13 cellular contexts compared by ENCODE assay signal in genomic region chr9:109082091-109082620, GRCh38. TPM values are rescaled to one million over a fixed set of nuclear protein-coding genes. Genes with fewer than 3 reads are reported as not detected.
A peak's percentile ranks its signal among the peaks of the same experiment; 100 is the strongest.
DNase-seq lines count a peak whose midpoint lies in the region; ATAC-seq, FAIRE-seq and TF ChIP-seq lines count a peak whose summit lies in the region.
"Had no signal": no experiment of that assay in that cellular context is flagged by ENCODE, and none has a peak within 500 bp of the region (broad histone marks: within the 10 kb centered on the region; RNA-seq: fewer than 3 reads in every experiment).

No MANE protein-coding gene starts in this region.

- H3K9me3 Mint-ChIP-seq in Caco-2 (ENCODE audit: unreplicated experiment) (no peaks in the 10 kb centered on the region), mesothelial cell of epicardium (no peaks in the 10 kb centered on the region)
- H3K9me3 Mint-ChIP-seq: CD8-positive, alpha-beta memory T cell; GM23338 had no signal

- peak in 1 of 2 experiments; percentile 29 for DNase-seq in Caco-2
- no peak for DNase-seq in left colon
- no peak for DNase-seq in mesothelial cell of epicardium (ENCODE audit: low spot score in 2 of 2, unreplicated experiment in 2 of 2)
- no peak for DNase-seq in small intestine
- no peak for DNase-seq in AG20443 (ENCODE audit: low spot score)
- DNase-seq: AML-193; CD8-positive, alpha-beta memory T cell; DMS 273 treated with DMSO at 0.1 percent for 48 hours; H7 had no signal

- no peak for TF ChIP-seq CTCF in Caco-2 (IDR thresholded peaks at IDR 0.05; ENCODE audit: insufficient read depth in 1 of 2, low read depth in 1 of 2, low read length in 1 of 2, severe bottlenecking in 1 of 2, unreplicated experiment in 1 of 2)
- TF ChIP-seq CTCF in HEK293 (tag by site-specific recombination; IDR thresholded peaks at IDR 0.05): no peak
- TF ChIP-seq CTCF in mesothelial cell of epicardium (IDR thresholded peaks at IDR 0.05; ENCODE audit: unreplicated experiment): no peak

- no peak overlapping the region for H3K4me3 ChIP-seq in Caco-2 (ENCODE audit: low read depth, low read length)
- no peak overlapping the region for H3K4me3 ChIP-seq in HEK293 (ENCODE audit: low read depth, low read length)
- H3K4me3 ChIP-seq in small intestine (ENCODE audit: low read depth in 1 of 2, low read length in 2 of 2): no peak overlapping the region
- H3K4me3 ChIP-seq: BLaER1, GM23338 had no signal

- no TSS peak for BruUV-seq in Caco-2 (replicated peaks; lab: Mats Ljungman, UMichigan)

- no peak overlapping the region for H3K27ac Mint-ChIP-seq in Caco-2 (ENCODE audit: unreplicated experiment)
- peak overlapping the region; percentile 41 for H3K27ac Mint-ChIP-seq in mesothelial cell of epicardium

- ATAC-seq in left colon: peak; percentile 30
- ATAC-seq in HG02759 (IDR thresholded peaks at IDR 0.05; ENCODE audit: unreplicated experiment): no peak
- ATAC-seq: GM23338 had no signal

- H3K36me3 Mint-ChIP-seq in Caco-2 (ENCODE audit: insufficient read depth, unreplicated experiment) (peaks cover 84% of the 10 kb centered on the region), mesothelial cell of epicardium (peaks cover 19% of the 10 kb centered on the region)

- POLR2A ChIA-PET in Caco-2 (lab: Charles Lee): interaction anchor here (0.8 kb wide), 1 partner anchor 38 kb away, joined by 3 read pairs; the partner anchor contains the start of gene TMEM245
- POLR2A ChIA-PET in HEK293 (lab: Yijun Ruan, JAX): no interaction called here

- intact Hi-C loops in Caco-2 (cut with micrococcal nuclease; ENCODE audit: unreplicated experiment): loop anchor here (1.0 to 2.0 kb wide), 3 partner anchors 17 to 39 kb away; no protein-coding TSS in a partner anchor
- intact Hi-C loops in left colon (cut with DNase I, micrococcal nuclease): no loop called here

- FAIRE-seq in small intestine (lab: Jason Lieb, UNC): no peak

- 12 to 46% (median 34%) methylated on average over 2 of the region's 2 CpGs for WGBS in small intestine, 3 donors

- H3K27me3 Mint-ChIP-seq in Caco-2 (ENCODE audit: insufficient read depth, unreplicated experiment): no peaks in the 10 kb centered on the region
- no peaks in the 10 kb centered on the region for H3K27me3 Mint-ChIP-seq in mesothelial cell of epicardium (ENCODE audit: low read depth)
- H3K27me3 Mint-ChIP-seq: CD8-positive, alpha-beta memory T cell had no signal

- H3K27ac ChIP-seq in HEK293 (ENCODE audit: extremely low read depth, low read depth, low read length) (no peak overlapping the region), small intestine (ENCODE audit: low read depth in 1 of 2, low read length in 1 of 2) (no peak overlapping the region)
- H3K27ac ChIP-seq: BLaER1 had no signal

- CTCF ChIA-PET in Caco-2 (lab: Charles Lee) (interaction anchor here (0.7 kb wide), 1 partner anchor 35 kb away, joined by 3 read pairs; no protein-coding TSS in a partner anchor), HEK293 (lab: Yijun Ruan, JAX) (interaction anchor here (0.6 to 1.8 kb wide), 4 partner anchors 14 to 224 kb away, joined by 3 to 4 read pairs (median 3); no protein-coding TSS in a partner anchor)

- peak overlapping the region; percentile 28 for H3K4me3 Mint-ChIP-seq in Caco-2 (ENCODE audit: unreplicated experiment)
- no peak overlapping the region for H3K4me3 Mint-ChIP-seq in mesothelial cell of epicardium
- H3K4me3 Mint-ChIP-seq: CD8-positive, alpha-beta memory T cell; GM23338 had no signal

- H3K27me3 ChIP-seq in Caco-2 (replicated peaks; ENCODE audit: control insufficient read depth, insufficient read depth, low read length) (no peaks in the 10 kb centered on the region), small intestine (ENCODE audit: control insufficient read depth in 2 of 2, insufficient read depth in 2 of 2, low read length in 2 of 2) (no peaks in the 10 kb centered on the region)
- H3K27me3 ChIP-seq: BLaER1 had no signal

- H3K36me3 ChIP-seq in Caco-2 (ENCODE audit: control insufficient read depth, insufficient read depth, low read length) (peaks cover 2% of the 10 kb centered on the region; the same call in 1 of the 2 replicates), HEK293 (ENCODE audit: control insufficient read depth in 2 of 2, insufficient read depth in 1 of 2, low read length in 2 of 2) (peaks cover 10 to 50% of the 10 kb centered on the region in 2 experiments), small intestine (ENCODE audit: control insufficient read depth in 2 of 2, insufficient read depth in 2 of 2, low read length in 2 of 2) (peaks cover 2 to 12% of the 10 kb centered on the region in 2 donors)

- H3K9me3 ChIP-seq in Caco-2: no peaks in the 10 kb centered on the region
- H3K9me3 ChIP-seq in HEK293 (ENCODE audit: control insufficient read depth, insufficient read depth, low read depth, low read length): no peaks in the 10 kb centered on the region
- H3K9me3 ChIP-seq in small intestine (ENCODE audit: control insufficient read depth, low read depth): no peaks in the 10 kb centered on the region
- H3K9me3 ChIP-seq: BLaER1 had no signal

- H3K4me1 Mint-ChIP-seq in Caco-2 (ENCODE audit: low read depth, unreplicated experiment): peaks cover 65% of the 10 kb centered on the region
- peaks cover 69% of the 10 kb centered on the region for H3K4me1 Mint-ChIP-seq in mesothelial cell of epicardium
- H3K4me1 Mint-ChIP-seq: GM23338 had no signal

- H3K4me1 ChIP-seq in Caco-2: peaks cover 96% of the 10 kb centered on the region
- no peaks in the 10 kb centered on the region for H3K4me1 ChIP-seq in HEK293 (ENCODE audit: control insufficient read depth, insufficient read depth, low read length)
- no peaks in the 10 kb centered on the region for H3K4me1 ChIP-seq in small intestine (ENCODE audit: control insufficient read depth in 2 of 2, insufficient read depth in 1 of 2, low read depth in 1 of 2, low read length in 1 of 2)
- H3K4me1 ChIP-seq: BLaER1 had no signal

TF ChIP-seq in HEK293, 187 proteins besides CTCF, POLR2A, EP300 and RAD21 (continues in another document):
- TF ChIP-seq ZFP69B (tag by site-specific recombination; IDR thresholded peaks at IDR 0.05) (no peak), ZFP41 (tag by site-specific recombination; IDR thresholded peaks at IDR 0.05; ENCODE audit: borderline replicate concordance) (no peak), ZNF223 (tag by site-specific recombination; IDR thresholded peaks at IDR 0.05) (no peak), ZNF76 (tag by site-specific recombination; IDR thresholded peaks at IDR 0.05; ENCODE audit: borderline replicate concordance, low read depth) (no peak), SP3 (tag by site-specific recombination; IDR thresholded peaks at IDR 0.05) (no peak), ZNF548 (tag by site-specific recombination; IDR thresholded peaks at IDR 0.05) (no peak), ZFP3 (tag by site-specific recombination; IDR thresholded peaks at IDR 0.05; ENCODE audit: low read depth) (no peak), SCRT2 (tag by site-specific recombination; IDR thresholded peaks at IDR 0.05) (no peak), TCF7L2 (IDR thresholded peaks at IDR 0.05; ENCODE audit: borderline replicate concordance, low read depth, low read length) (peak; percentile 76; the same call in 1 of the 2 replicates), PRDM6 (tag by site-specific recombination; IDR thresholded peaks at IDR 0.05) (peak; percentile 35; the same call in 1 of the 2 replicates), ZNF311 (tag by site-specific recombination; IDR thresholded peaks at IDR 0.05; ENCODE audit: borderline replicate concordance) (no peak), ZNF266 (tag by site-specific recombination; IDR thresholded peaks at IDR 0.05; ENCODE audit: low read depth) (no peak), OSR2 (tag by site-specific recombination; IDR thresholded peaks at IDR 0.05) (no peak), ZNF157 (tag by site-specific recombination; IDR thresholded peaks at IDR 0.05) (no peak)
- TF ChIP-seq, protein P1, sequence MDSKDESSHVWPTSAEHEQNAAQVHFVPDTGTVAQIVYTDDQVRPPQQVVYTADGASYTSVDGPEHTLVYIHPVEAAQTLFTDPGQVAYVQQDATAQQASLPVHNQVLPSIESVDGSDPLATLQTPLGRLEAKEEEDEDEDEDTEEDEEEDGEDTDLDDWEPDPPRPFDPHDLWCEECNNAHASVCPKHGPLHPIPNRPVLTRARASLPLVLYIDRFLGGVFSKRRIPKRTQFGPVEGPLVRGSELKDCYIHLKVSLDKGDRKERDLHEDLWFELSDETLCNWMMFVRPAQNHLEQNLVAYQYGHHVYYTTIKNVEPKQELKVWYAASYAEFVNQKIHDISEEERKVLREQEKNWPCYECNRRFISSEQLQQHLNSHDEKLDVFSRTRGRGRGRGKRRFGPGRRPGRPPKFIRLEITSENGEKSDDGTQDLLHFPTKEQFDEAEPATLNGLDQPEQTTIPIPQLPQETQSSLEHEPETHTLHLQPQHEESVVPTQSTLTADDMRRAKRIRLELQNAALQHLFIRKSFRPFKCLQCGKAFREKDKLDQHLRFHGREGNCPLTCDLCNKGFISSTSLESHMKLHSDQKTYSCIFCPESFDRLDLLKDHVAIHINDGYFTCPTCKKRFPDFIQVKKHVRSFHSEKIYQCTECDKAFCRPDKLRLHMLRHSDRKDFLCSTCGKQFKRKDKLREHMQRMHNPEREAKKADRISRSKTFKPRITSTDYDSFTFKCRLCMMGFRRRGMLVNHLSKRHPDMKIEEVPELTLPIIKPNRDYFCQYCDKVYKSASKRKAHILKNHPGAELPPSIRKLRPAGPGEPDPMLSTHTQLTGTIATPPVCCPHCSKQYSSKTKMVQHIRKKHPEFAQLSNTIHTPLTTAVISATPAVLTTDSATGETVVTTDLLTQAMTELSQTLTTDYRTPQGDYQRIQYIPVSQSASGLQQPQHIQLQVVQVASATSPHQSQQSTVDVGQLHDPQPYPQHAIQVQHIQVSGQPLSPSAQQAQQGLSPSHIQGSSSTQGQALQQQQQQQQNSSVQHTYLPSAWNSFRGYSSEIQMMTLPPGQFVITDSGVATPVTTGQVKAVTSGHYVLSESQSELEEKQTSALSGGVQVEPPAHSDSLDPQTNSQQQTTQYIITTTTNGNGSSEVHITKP (tag by site-specific recombination; IDR thresholded peaks at IDR 0.05): no peak

RNA-seq across cellular contexts. Expression of gene TMEM245, which starts 37.6 kb away (rescaled TPM):
- total RNA-seq in Caco-2 (2022) (99.2 and 110 TPM in 2 replicates), left colon (10 to 100 TPM; 33.7 to 37.0 TPM), mesothelial cell of epicardium (73.0 to 77.9 TPM (median 74.6 TPM) in 3 replicates)
- 10 to 100 TPM in 1 of 3 donors, 1 to 10 TPM in 2; 4.3 to 12.9 (median 6.7) TPM for polyA plus RNA-seq in small intestine
